ENCODE assay signal across 8 cellular contexts in the genomic region with DNA sequence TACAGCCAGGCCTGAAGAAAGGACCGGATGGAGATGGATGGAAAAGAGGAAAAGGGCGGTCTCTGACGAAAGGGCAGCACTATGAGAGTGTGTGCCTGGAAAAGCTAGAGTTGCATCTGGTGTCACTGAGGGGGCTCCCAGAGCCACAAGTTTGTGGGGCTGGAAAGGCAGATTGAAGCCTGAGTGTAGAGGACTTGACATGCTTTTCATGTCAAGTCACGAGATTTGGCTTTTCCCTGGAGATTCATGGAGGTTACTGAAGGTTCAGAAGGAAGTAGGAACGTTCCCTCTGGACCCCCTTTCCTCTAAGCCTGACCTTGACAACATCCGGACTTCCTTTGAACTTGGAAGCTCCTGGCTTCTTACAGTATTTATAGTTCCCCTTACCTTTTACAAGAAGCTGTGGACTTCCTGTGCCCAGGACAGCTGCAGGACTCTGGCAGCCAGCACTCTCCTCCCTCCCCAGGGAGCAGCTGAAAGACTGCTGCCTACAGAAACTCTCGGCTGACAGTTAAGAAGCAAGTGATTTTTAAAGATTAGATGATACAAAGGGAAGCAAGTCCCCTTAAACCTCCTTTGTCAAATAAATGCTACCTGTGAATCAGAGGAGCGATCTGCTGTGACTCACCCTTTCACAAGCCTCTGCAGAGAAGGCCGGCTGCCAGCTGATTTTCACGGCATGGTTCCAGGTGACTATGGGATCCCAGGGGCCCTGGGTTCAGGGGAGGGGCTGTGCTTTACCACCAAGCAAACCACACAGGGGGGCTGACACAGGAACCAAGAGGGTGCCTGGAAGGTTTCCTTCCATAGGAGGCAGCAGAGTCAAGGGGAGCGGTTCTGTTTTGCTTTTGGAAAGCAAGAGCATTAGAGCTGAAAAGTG.
DNase-seq lines count a peak whose midpoint lies in the region; ATAC-seq and TF ChIP-seq lines count a peak whose summit lies in the region.

No MANE protein-coding gene starts in this region.

- peaks cover 9% of the 10 kb centered on the region for H3K9me3 Mint-ChIP-seq in mesothelial cell of epicardium

- peak overlapping the region; percentile 32 for H3K4me3 Mint-ChIP-seq in mesothelial cell of epicardium

- H3K4me1 Mint-ChIP-seq in mesothelial cell of epicardium: peaks cover 25% of the 10 kb centered on the region

- H3K9ac ChIP-seq in mammary epithelial cell (ENCODE audit: insufficient read depth, low read length): no peak overlapping the region

- peak overlapping the region; percentile 83 for H3K27ac ChIP-seq in RWPE2 (ENCODE audit: poor library complexity, severe bottlenecking)
- peak overlapping the region; percentile 48 for H3K27ac ChIP-seq in mammary epithelial cell (ENCODE audit: insufficient read depth, low read depth, low read length)

- dilution Hi-C loops in mammary epithelial cell (cut with HindIII; ENCODE audit: low sequenced_read_pairs): no loop called here

- H3K4me3 ChIP-seq in RWPE2 (ENCODE audit: severe bottlenecking): no peak overlapping the region
- H3K4me3 ChIP-seq in mammary epithelial cell (replicated peaks in 1 of 3; ENCODE audit: insufficient read depth in 1 of 3, low read depth in 2 of 3, low read length in 3 of 3): no peak overlapping the region

- no peaks in the 10 kb centered on the region for H3K9me3 ChIP-seq in RWPE2 (ENCODE audit: severe bottlenecking)
- peaks cover 3% of the 10 kb centered on the region for H3K9me3 ChIP-seq in mammary epithelial cell (replicated peaks; ENCODE audit: insufficient read depth, low read length)

- H3K4me1 ChIP-seq in RWPE2 (ENCODE audit: insufficient read depth, poor library complexity, severe bottlenecking) (peaks cover 21% of the 10 kb centered on the region), mammary epithelial cell (ENCODE audit: insufficient read depth, low read length) (peaks cover 20% of the 10 kb centered on the region)

- 34% methylated on average over 11 of the region's 11 CpGs for WGBS in mammary epithelial cell (ENCODE audit: low coverage, missing lambda C conversion rate)

- no peaks in the 10 kb centered on the region for H3K36me3 Mint-ChIP-seq in mesothelial cell of epicardium

- H3K36me3 ChIP-seq in RWPE2 (ENCODE audit: low read depth) (no peaks in the 10 kb centered on the region), mammary epithelial cell (ENCODE audit: insufficient read depth, low read length) (no peaks in the 10 kb centered on the region)

- in situ Hi-C loops in mammary epithelial cell (cut with MboI; ENCODE audit: low sequenced_read_pairs in 2 of 2): no loop called here

- no peaks in the 10 kb centered on the region for H3K79me2 ChIP-seq in mammary epithelial cell (ENCODE audit: insufficient read depth, low read length)

- H3K27ac Mint-ChIP-seq in mesothelial cell of epicardium: peak overlapping the region; percentile 93

- H2AFZ ChIP-seq in mammary epithelial cell (ENCODE audit: low read depth, low read length): peak overlapping the region; percentile 54

- ATAC-seq in HG02885 (IDR thresholded peaks at IDR 0.05; ENCODE audit: poor library complexity, unreplicated experiment) (peak; percentile 42), RWPE2 (ENCODE audit: low read depth) (peak; percentile 93)

- peak; percentile 51 for DNase-seq in GM03348 (ENCODE audit: low spot score)
- peak; percentile 83 for DNase-seq in RWPE2 (ENCODE audit: low spot score)
- peak; percentile 85 for DNase-seq in mammary epithelial cell
- DNase-seq in mesothelial cell of epicardium (ENCODE audit: low spot score in 2 of 2, unreplicated experiment in 2 of 2): no peak
- peak; percentile 10 for DNase-seq in stimulated activated naive CD4-positive, alpha-beta T cell treated with Interleukin-2 at 50 U/mL for 16 hours (lab: John Stamatoyannopoulos, UW)
- no peak for DNase-seq in COLO829 (ENCODE audit: low spot score)
- no peak for DNase-seq in NCI-H526 (lab: John Stamatoyannopoulos, UW)

- no peaks in the 10 kb centered on the region for H3K27me3 ChIP-seq in RWPE2 (ENCODE audit: insufficient read depth, poor library complexity, severe bottlenecking)
- H3K27me3 ChIP-seq in mammary epithelial cell (ENCODE audit: insufficient read depth, low read length): no peaks in the 10 kb centered on the region

- H3K4me2 ChIP-seq in mammary epithelial cell (ENCODE audit: insufficient read depth, low read depth, low read length): peak overlapping the region; percentile 75

- intact Hi-C loops in mammary epithelial cell (cut with micrococcal nuclease): loop anchor here (2.0 to 5.0 kb wide), 2 partner anchors 73 to 220 kb away; a partner anchor contains a TSS

- CTCF ChIA-PET in mammary epithelial cell (lab: Charles Lee; ENCODE audit: low non-redundant PET): no interaction called here

- no peaks in the 10 kb centered on the region for H4K20me1 ChIP-seq in mammary epithelial cell (ENCODE audit: insufficient read depth, low read length)

- peak; percentile 24 for TF ChIP-seq CTCF in RWPE2 (IDR thresholded peaks at IDR 0.05; ENCODE audit: poor library complexity, severe bottlenecking)
- TF ChIP-seq CTCF in mammary epithelial cell (conservative IDR thresholded peaks at IDR 0.05 in 1 of 2, IDR thresholded peaks at IDR 0.05 in 1 of 2; ENCODE audit: extremely low read depth in 1 of 2, insufficient read depth in 1 of 2, low read depth in 1 of 2, low read length in 2 of 2): peak in 1 of 2 donors; percentile 24
- TF ChIP-seq CTCF in mesothelial cell of epicardium (IDR thresholded peaks at IDR 0.05; ENCODE audit: unreplicated experiment): no peak

- H3K27me3 Mint-ChIP-seq in mesothelial cell of epicardium (ENCODE audit: low read depth): no peaks in the 10 kb centered on the region

- no TSS peak for BruUV-seq in mammary epithelial cell (replicated peaks; lab: Mats Ljungman, UMichigan)

Comparison
In these comparisons a context has a peak if more than half of its experiments do, and no peak if none do; other contexts are left out.
1. DNase-seq: peak in GM03348 (single experiment), RWPE2 (single experiment), mammary epithelial cell (single experiment) and stimulated activated naive CD4-positive, alpha-beta T cell treated with Interleukin-2 at 50 U/mL for 16 hours (single experiment); none in mesothelial cell of epicardium (0 of 2), COLO829 (single experiment) and NCI-H526 (0 of 2).